Comparison of ENCODE assay signal across 8 cellular contexts in genomic region chr5:34930527-34930844, GRCh38. TPM values are rescaled to one million over a fixed set of nuclear protein-coding genes. Genes with fewer than 3 reads are reported as not detected.
DNase-seq lines count a peak whose midpoint lies in the region; ATAC-seq, FAIRE-seq and TF ChIP-seq lines count a peak whose summit lies in the region.

No MANE protein-coding gene starts in this region.

- H3K79me2 ChIP-seq in DND-41 (ENCODE audit: insufficient read depth, low read length), result peaks cover 55% of the 10 kb centered on the region
- H3K79me2 ChIP-seq in H1 (ENCODE audit: control insufficient read depth in 1 of 2, insufficient read depth in 2 of 2, low read length in 2 of 2), result peaks cover 6 to 42% of the 10 kb centered on the region in 2 experiments; a peak in 3 of 4 replicates
- H3K79me2 ChIP-seq in neural progenitor cell (ENCODE audit: low read depth), result peaks cover 56% of the 10 kb centered on the region

- H3K9me3 ChIP-seq in DND-41 (ENCODE audit: insufficient read depth, low read length, severe bottlenecking), result no peaks in the 10 kb centered on the region
- H3K9me3 ChIP-seq in H1 (ENCODE audit: insufficient read depth in 2 of 2, low read depth in 1 of 2, low read length in 1 of 2), result no peaks in the 10 kb centered on the region
- H3K9me3 ChIP-seq in neural progenitor cell (ENCODE audit: low read depth), result no peaks in the 10 kb centered on the region

- peak overlapping the region; percentile 83 for H2AFZ ChIP-seq in DND-41 (ENCODE audit: low read depth, low read length)
- H2AFZ ChIP-seq in H1 (ENCODE audit: low read length), result no peak overlapping the region
- peak overlapping the region; percentile 89 for H2AFZ ChIP-seq in neural progenitor cell (replicated peaks)

- H3F3A ChIP-seq in neural progenitor cell (ENCODE audit: low read depth), result peaks cover 42% of the 10 kb centered on the region

- no peak overlapping the region for H2AK5ac ChIP-seq in H1 (ENCODE audit: low read depth, low read length)

- H3K79me1 ChIP-seq in H1 (ENCODE audit: low read depth, low read length), result peaks cover 3% of the 10 kb centered on the region

- no peak overlapping the region for H3K18ac ChIP-seq in H1 (ENCODE audit: extremely low read depth, low read length)

- H2BK120ac ChIP-seq in H1 (replicated peaks; ENCODE audit: low read depth, low read length), result no peak overlapping the region

- H3K4me2 ChIP-seq in DND-41 (ENCODE audit: insufficient read depth, low read length) (peak overlapping the region; percentile 67), H1 (ENCODE audit: insufficient read depth in 1 of 2, low read depth in 2 of 2, low read length in 2 of 2) (peak overlapping the region; percentile 62 to 72), neural progenitor cell (peak overlapping the region; percentile 95)

- no peak overlapping the region for H2BK15ac ChIP-seq in H1 (ENCODE audit: low read length)

- FAIRE-seq in H1 (lab: Jason Lieb, UNC), result no peak

- H2BK12ac ChIP-seq in H1 (ENCODE audit: low read depth, low read length), result no peak overlapping the region

- no peaks in the 10 kb centered on the region for H3K9me3 Mint-ChIP-seq in neural progenitor cell

- no peak overlapping the region for H2BK5ac ChIP-seq in H1 (ENCODE audit: low read depth, low read length)

- no peak overlapping the region for H4K91ac ChIP-seq in H1 (replicated peaks; ENCODE audit: insufficient read length, low read length)

- TF ChIP-seq CTCF in DND-41 (IDR thresholded peaks at IDR 0.05; ENCODE audit: borderline replicate concordance, extremely low read depth, low read length, poor library complexity, severe bottlenecking), result no peak
- TF ChIP-seq CTCF in H1 (IDR thresholded peaks at IDR 0.05; ENCODE audit: control extremely low read depth in 1 of 3, insufficient read depth in 1 of 3, low read depth in 1 of 3, low read length in 3 of 3), result no peak
- no peak for TF ChIP-seq CTCF in neural progenitor cell (IDR thresholded peaks at IDR 0.05)

- H3K14ac ChIP-seq in H1 (ENCODE audit: insufficient read length), result no peak overlapping the region

- H3K4me3 ChIP-seq in DND-41 (ENCODE audit: low read depth in 1 of 2, low read length in 2 of 2) (peak overlapping the region; percentile 72 to 76), H1 (ENCODE audit: extremely low read depth in 1 of 4, insufficient read depth in 2 of 4, low read depth in 3 of 4, low read length in 4 of 4) (peak overlapping the region; percentile 50 to 96 (median 93)), neural progenitor cell (peak overlapping the region; percentile 75)

- no peaks in the 10 kb centered on the region for H3K27me3 Mint-ChIP-seq in neural progenitor cell (ENCODE audit: insufficient read depth, low read depth)

- H4K20me1 ChIP-seq in DND-41 (ENCODE audit: insufficient read depth, low read length) (peaks cover 18% of the 10 kb centered on the region; the same call in 1 of the 2 replicates), H1 (replicated peaks in 1 of 2; ENCODE audit: control insufficient read depth in 1 of 2, insufficient read depth in 2 of 2, low read length in 2 of 2) (peaks cover 0 to 2% of the 10 kb centered on the region in 2 experiments), neural progenitor cell (ENCODE audit: low read depth) (peaks cover 15% of the 10 kb centered on the region)

- ATAC-seq in DND-41 (ENCODE audit: insufficient read depth, low read depth) (no peak), GM18498 (IDR thresholded peaks at IDR 0.05; ENCODE audit: unreplicated experiment) (no peak), GM19455 (IDR thresholded peaks at IDR 0.05; ENCODE audit: unreplicated experiment) (no peak)

- 12% methylated on average over 2 of the region's 2 CpGs; no CpG with 5 or more reads in 1 of the 2 experiments for WGBS in H1 (ENCODE audit: extremely low coverage in 1 of 2, insufficient coverage in 1 of 2, insufficient read length in 1 of 2, insufficient replicate concordance in 2 of 2, low coverage in 1 of 2, low lambda C conversion rate in 2 of 2, missing lambda C conversion rate in 1 of 2), 2 experiments

- no peak for TF ChIP-seq POLR2A in H1 (IDR thresholded peaks at IDR 0.05; ENCODE audit: control extremely low read depth in 1 of 2, low read depth in 2 of 2, low read length in 2 of 2)

- H3K36me3 ChIP-seq in DND-41 (ENCODE audit: insufficient read depth, low read length) (peaks cover 37% of the 10 kb centered on the region), H1 (ENCODE audit: control insufficient read depth in 2 of 4, insufficient read depth in 4 of 4, low read length in 3 of 4) (peaks cover 4 to 24% (median 12%) of the 10 kb centered on the region in 4 experiments; a peak in 6 of 8 replicates), neural progenitor cell (peaks cover 8% of the 10 kb centered on the region)

- H3K9ac ChIP-seq in DND-41 (ENCODE audit: low read depth, low read length) (peak overlapping the region; percentile 80), H1 (replicated peaks in 1 of 4; ENCODE audit: extremely low read depth in 1 of 4, low read depth in 3 of 4, low read length in 3 of 4) (peak overlapping the region in 3 of 4 experiments; percentile 28 to 77 (median 76); a peak in 5 of 7 replicates), neural progenitor cell (peak overlapping the region; percentile 53)

- no peak for TF ChIP-seq RAD21 in H1 (IDR thresholded peaks at IDR 0.05 in 1 of 2, conservative IDR thresholded peaks at IDR 0.05 in 1 of 2; ENCODE audit: low read depth in 2 of 2, low read length in 2 of 2)

- H3K36me3 Mint-ChIP-seq in neural progenitor cell, result peaks cover 12% of the 10 kb centered on the region

- peaks cover 37% of the 10 kb centered on the region for H3K4me1 ChIP-seq in DND-41 (ENCODE audit: insufficient read depth, low read length)
- no peaks in the 10 kb centered on the region; a peak in 1 of 7 replicates for H3K4me1 ChIP-seq in H1 (replicated peaks in 1 of 4; ENCODE audit: control insufficient read depth in 3 of 4, insufficient read depth in 4 of 4, low read length in 3 of 4)
- peaks cover 13% of the 10 kb centered on the region for H3K4me1 ChIP-seq in neural progenitor cell

- peaks cover 20% of the 10 kb centered on the region for H3K4me1 Mint-ChIP-seq in neural progenitor cell

- no peak overlapping the region for H4K5ac ChIP-seq in H1 (ENCODE audit: insufficient read length, low read depth, low read length)

- no peak overlapping the region for H3K23ac ChIP-seq in H1 (ENCODE audit: insufficient read length)

- H3K27ac ChIP-seq in DND-41 (ENCODE audit: low read length) (peak overlapping the region; percentile 67), H1 (ENCODE audit: low read depth, low read length) (no peak overlapping the region), neural progenitor cell (no peak overlapping the region)

- H2BK20ac ChIP-seq in H1 (ENCODE audit: low read length), result no peak overlapping the region

- H3K4me3 Mint-ChIP-seq in neural progenitor cell, result peak overlapping the region; percentile 98

- H3K27me3 ChIP-seq in DND-41 (ENCODE audit: insufficient read depth, low read length, poor library complexity) (no peaks in the 10 kb centered on the region), H1 (replicated peaks in 1 of 4; ENCODE audit: control insufficient read depth in 3 of 4, extremely low read depth in 1 of 4, insufficient read depth in 3 of 4, low read length in 3 of 4) (no peaks in the 10 kb centered on the region), neural progenitor cell (no peaks in the 10 kb centered on the region)

- H3K23me2 ChIP-seq in H1 (ENCODE audit: low read depth, low read length), result no peaks in the 10 kb centered on the region

- POLR2A ChIA-PET in H1 (lab: Charles Lee; ENCODE audit: partially characterized antibody), result interaction anchor here (0.9 to 3.8 kb wide), 8 partner anchors 10 to 455 kb away, joined by 3 to 51 read pairs (median 4); partner anchors contain the start of genes BRIX1 and RAD1

- CTCF ChIA-PET in H1 (lab: Charles Lee; ENCODE audit: partially characterized antibody), result no interaction called here

- no peak overlapping the region for H3K4ac ChIP-seq in H1 (replicated peaks; ENCODE audit: insufficient read length, low read depth, low read length)

- TF ChIP-seq EP300 in H1 (IDR thresholded peaks at IDR 0.05; ENCODE audit: borderline replicate concordance in 1 of 2, low read depth in 2 of 2, low read length in 2 of 2), result no peak

- no peak for DNase-seq in DND-41
- DNase-seq in NCI-H69 (lab: John Stamatoyannopoulos, UW), result peak; percentile 44
- no peak for DNase-seq in H1 (ENCODE audit: low read depth in 1 of 2, low spot score in 2 of 2)
- no peak for DNase-seq in neural progenitor cell (ENCODE audit: low spot score)
- no peak for DNase-seq in T-helper 9 cell
- DNase-seq in GOT3 (lab: John Stamatoyannopoulos, UW), result no peak

- H3K56ac ChIP-seq in H1 (replicated peaks; ENCODE audit: insufficient read length, low read depth, low read length), result no peak overlapping the region

- peak overlapping the region; percentile 1 for H3K27ac Mint-ChIP-seq in neural progenitor cell

- H4K8ac ChIP-seq in H1 (ENCODE audit: extremely low read depth, insufficient read depth, low read length), result no peak overlapping the region

RNA-seq across cellular contexts. Expression of gene DNAJC21, which starts 1.1 kb away (rescaled TPM):
- total RNA-seq in H1 (2021; fragmentation: NEBNext Ultra II Directional; extraction: Animal tissue kit (Norgen Biotek cat#: 25700)), result 47.5 and 51.2 TPM in 2 replicates
- polyA plus RNA-seq in H1 (2011; rRNA removed), result 3.2 and 5.1 TPM in 2 replicates
- polyA plus RNA-seq in H1 (2011; cell fraction: cytosol; rRNA removed), result 17.8 TPM
- 6.8 TPM for polyA plus RNA-seq in H1 (2011; cell fraction: nucleus; rRNA removed)
- polyA plus RNA-seq in H1 (2012, experiment 1 of 2), result 31.1 to 53.7 TPM (median 34.8 TPM) in 4 replicates
- polyA plus RNA-seq in H1 (2012, experiment 2 of 2), result 3.1 TPM
- 46.1 TPM for polyA plus RNA-seq in H1 (2013, experiment 1 of 2)
- 45.8 TPM for polyA plus RNA-seq in H1 (2013, experiment 2 of 2)
- 7.9 and 9.5 TPM in 2 replicates for polyA minus RNA-seq in H1 (2011; rRNA and poly(A)+ RNA removed)
- 9.0 TPM for polyA minus RNA-seq in H1 (2011; cell fraction: cytosol; rRNA and poly(A)+ RNA removed)
- polyA minus RNA-seq in H1 (2011; cell fraction: nucleus; rRNA and poly(A)+ RNA removed), result 36.9 TPM
- total RNA-seq in neural progenitor cell (ENCODE audit: low replicate concordance), result 33.9 and 52.8 TPM in 2 replicates

RNA-seq across cellular contexts. Expression of gene BRIX1, which starts 15.0 kb away (rescaled TPM):
- total RNA-seq in H1 (2021; fragmentation: NEBNext Ultra II Directional; extraction: Animal tissue kit (Norgen Biotek cat#: 25700)), result 64.5 and 71.7 TPM in 2 replicates
- 13.2 and 26.9 TPM in 2 replicates for polyA plus RNA-seq in H1 (2011; rRNA removed)
- 38.0 TPM for polyA plus RNA-seq in H1 (2011; cell fraction: cytosol; rRNA removed)
- 5.2 TPM for polyA plus RNA-seq in H1 (2011; cell fraction: nucleus; rRNA removed)
- polyA plus RNA-seq in H1 (2012, experiment 1 of 2), result 25.9 to 45.1 TPM (median 28.7 TPM) in 4 replicates
- polyA plus RNA-seq in H1 (2012, experiment 2 of 2), result 8.3 TPM
- polyA plus RNA-seq in H1 (2013, experiment 1 of 2), result 63.8 TPM
- 61.2 TPM for polyA plus RNA-seq in H1 (2013, experiment 2 of 2)
- 16.0 and 17.9 TPM in 2 replicates for polyA minus RNA-seq in H1 (2011; rRNA and poly(A)+ RNA removed)
- 36.3 TPM for polyA minus RNA-seq in H1 (2011; cell fraction: cytosol; rRNA and poly(A)+ RNA removed)
- 33.0 TPM for polyA minus RNA-seq in H1 (2011; cell fraction: nucleus; rRNA and poly(A)+ RNA removed)
- 53.3 and 61.2 TPM in 2 replicates for total RNA-seq in neural progenitor cell (ENCODE audit: low replicate concordance)

RNA-seq across cellular contexts. Expression of gene RAD1, which starts 15.2 kb away (rescaled TPM):
- total RNA-seq in H1 (2021; fragmentation: NEBNext Ultra II Directional; extraction: Animal tissue kit (Norgen Biotek cat#: 25700)), result 37.3 and 40.5 TPM in 2 replicates
- 12.0 and 15.1 TPM in 2 replicates for polyA plus RNA-seq in H1 (2011; rRNA removed)
- 19.1 TPM for polyA plus RNA-seq in H1 (2011; cell fraction: cytosol; rRNA removed)
- 22.2 TPM for polyA plus RNA-seq in H1 (2011; cell fraction: nucleus; rRNA removed)
- polyA plus RNA-seq in H1 (2012, experiment 1 of 2), result 27.8 to 31.3 TPM (median 29.3 TPM) in 4 replicates
- 9.4 TPM for polyA plus RNA-seq in H1 (2012, experiment 2 of 2)
- 33.2 TPM for polyA plus RNA-seq in H1 (2013, experiment 1 of 2)
- 35.7 TPM for polyA plus RNA-seq in H1 (2013, experiment 2 of 2)
- 35.1 and 40.4 TPM in 2 replicates for polyA minus RNA-seq in H1 (2011; rRNA and poly(A)+ RNA removed)
- polyA minus RNA-seq in H1 (2011; cell fraction: cytosol; rRNA and poly(A)+ RNA removed), result 30.4 TPM
- 63.6 TPM for polyA minus RNA-seq in H1 (2011; cell fraction: nucleus; rRNA and poly(A)+ RNA removed)
- total RNA-seq in neural progenitor cell (ENCODE audit: low replicate concordance), result 39.0 and 40.6 TPM in 2 replicates
